Comparison of ENCODE assay signal across 8 cellular contexts in genomic region chr11:69642549-69642912, GRCh38. TPM values are rescaled to one million over a fixed set of nuclear protein-coding genes. Genes with fewer than 3 reads are reported as not detected.
DNase-seq lines count a peak whose midpoint lies in the region; ATAC-seq, FAIRE-seq and TF ChIP-seq lines count a peak whose summit lies in the region.

No MANE protein-coding gene starts in this region.

- WGBS in small intestine, 3 donors, result 0 to 1% (median 0%) methylated on average over 29 to 40 of the region's 40 CpGs

- H3K4me3 Mint-ChIP-seq in activated T-helper 2 cell treated with anti-CD3 and anti-CD28 coated beads, Interferon-gamma antibody, Interleukin-2, Interleukin-4, amounts not matched to agents 10 μg/mL and 5 μg/mL and 100 μg/mL, durations not matched to agents 14 hours and 24 hours and 36 hours (ENCODE audit: low read depth), result no peak overlapping the region

- no peaks in the 10 kb centered on the region for H3K9me3 Mint-ChIP-seq in activated T-helper 2 cell treated with anti-CD3 and anti-CD28 coated beads, Interferon-gamma antibody, Interleukin-2, Interleukin-4, amounts not matched to agents 10 μg/mL and 5 μg/mL and 100 μg/mL, durations not matched to agents 14 hours and 24 hours and 36 hours

- intact Hi-C loops in activated T-helper 2 cell treated with anti-CD3 and anti-CD28 coated beads, Interferon-gamma antibody, Interleukin-2, Interleukin-4, amounts not matched to agents 10 μg/mL and 5 μg/mL and 100 μg/mL, durations not matched to agents 14 hours and 24 hours and 36 hours (cut with micrococcal nuclease), result loop anchor here (2.0 to 5.0 kb wide), 3 partner anchors 32 to 800 kb away; partner anchors contain the start of genes CPT1A and LTO1
- intact Hi-C loops in left ventricle myocardium inferior (cut with micrococcal nuclease), result loop anchor here (5.0 kb wide), 1 partner anchor 350 kb away; the partner anchor contains the start of gene MYEOV

- H3K36me3 Mint-ChIP-seq in activated T-helper 2 cell treated with anti-CD3 and anti-CD28 coated beads, Interferon-gamma antibody, Interleukin-2, Interleukin-4, amounts not matched to agents 10 μg/mL and 5 μg/mL and 100 μg/mL, durations not matched to agents 14 hours and 24 hours and 36 hours (ENCODE audit: low read depth), result no peaks in the 10 kb centered on the region

- no peak for TF ChIP-seq CTCF in left ventricle myocardium inferior (IDR thresholded peaks at IDR 0.05; ENCODE audit: borderline replicate concordance)

- peaks cover 3% of the 10 kb centered on the region for H3K4me1 Mint-ChIP-seq in activated T-helper 2 cell treated with anti-CD3 and anti-CD28 coated beads, Interferon-gamma antibody, Interleukin-2, Interleukin-4, amounts not matched to agents 10 μg/mL and 5 μg/mL and 100 μg/mL, durations not matched to agents 14 hours and 24 hours and 36 hours (ENCODE audit: low read depth)

- no peak for ATAC-seq in HG03442 (IDR thresholded peaks at IDR 0.05; ENCODE audit: unreplicated experiment)

- peak overlapping the region; percentile 96 for H3K4me3 ChIP-seq in left ventricle myocardium inferior
- H3K4me3 ChIP-seq in small intestine (ENCODE audit: low read depth in 1 of 2, low read length in 2 of 2), result peak overlapping the region; percentile 81 to 88

- no peaks in the 10 kb centered on the region for H3K9me3 ChIP-seq in left ventricle myocardium inferior (replicated peaks)
- H3K9me3 ChIP-seq in small intestine (ENCODE audit: control insufficient read depth, low read depth), result no peaks in the 10 kb centered on the region

- no peak for FAIRE-seq in small intestine (lab: Jason Lieb, UNC)

- H3K36me3 ChIP-seq in left ventricle myocardium inferior, result peaks cover 22% of the 10 kb centered on the region
- peaks cover 0 to 2% of the 10 kb centered on the region in 2 donors for H3K36me3 ChIP-seq in small intestine (ENCODE audit: control insufficient read depth in 2 of 2, insufficient read depth in 2 of 2, low read length in 2 of 2)

- peaks cover 97% of the 10 kb centered on the region for H3K4me1 ChIP-seq in left ventricle myocardium inferior
- H3K4me1 ChIP-seq in small intestine (ENCODE audit: control insufficient read depth in 2 of 2, insufficient read depth in 1 of 2, low read depth in 1 of 2, low read length in 1 of 2), result peaks cover 3 to 7% of the 10 kb centered on the region in 2 donors

- no peak overlapping the region for H3K27ac Mint-ChIP-seq in activated T-helper 2 cell treated with anti-CD3 and anti-CD28 coated beads, Interferon-gamma antibody, Interleukin-2, Interleukin-4, amounts not matched to agents 10 μg/mL and 5 μg/mL and 100 μg/mL, durations not matched to agents 14 hours and 24 hours and 36 hours

- H3K27me3 Mint-ChIP-seq in activated T-helper 2 cell treated with anti-CD3 and anti-CD28 coated beads, Interferon-gamma antibody, Interleukin-2, Interleukin-4, amounts not matched to agents 10 μg/mL and 5 μg/mL and 100 μg/mL, durations not matched to agents 14 hours and 24 hours and 36 hours (ENCODE audit: low read depth), result peaks cover 32% of the 10 kb centered on the region

- H3K27me3 ChIP-seq in left ventricle myocardium inferior (ENCODE audit: low read depth) (peaks cover 8% of the 10 kb centered on the region), small intestine (ENCODE audit: control insufficient read depth in 2 of 2, insufficient read depth in 2 of 2, low read length in 2 of 2) (peaks cover 0 to 7% of the 10 kb centered on the region in 2 donors)

- peak overlapping the region; percentile 99 for H3K27ac ChIP-seq in left ventricle myocardium inferior (replicated peaks)
- H3K27ac ChIP-seq in small intestine (ENCODE audit: low read depth in 1 of 2, low read length in 1 of 2), result peak overlapping the region; percentile 69 to 76

- DNase-seq in AG08396 (ENCODE audit: low spot score) (peak; percentile 40), HuH-7.5 (ENCODE audit: low spot score) (peak; percentile 87), left ventricle myocardium inferior (peak; percentile 38), small intestine (peak; percentile 61), NCI-H1105 (lab: John Stamatoyannopoulos, UW) (no peak), cerebellar cortex (ENCODE audit: low spot score) (no peak)
- peak; percentile 16 for DNase-seq in activated T-helper 2 cell treated with anti-CD3 and anti-CD28 coated beads, Interferon-gamma antibody, Interleukin-2, Interleukin-4, amounts not matched to agents 10 μg/mL and 5 μg/mL and 100 μg/mL, durations not matched to agents 14 hours and 24 hours and 36 hours (ENCODE audit: low spot score)

RNA-seq across cellular contexts. Expression of gene CCND1, which starts 1.6 kb away (rescaled TPM):
- total RNA-seq in activated T-helper 2 cell treated with anti-CD3 and anti-CD28 coated beads, Interferon-gamma antibody, Interleukin-2, Interleukin-4, amounts not matched to agents 10 μg/mL and 5 μg/mL and 100 μg/mL, durations not matched to agents 14 hours and 24 hours and 36 hours, result 1.2 and 2.1 TPM in 2 replicates
- 160 TPM for total RNA-seq in left ventricle myocardium inferior
- 10 to 100 TPM in 1 of 3 donors, 1 to 10 TPM in 2; 6.2 to 24.6 (median 6.7) TPM for polyA plus RNA-seq in small intestine

RNA-seq across cellular contexts. Expression of gene LTO1, which starts 32.6 kb away (rescaled TPM):
- 24.4 and 26.4 TPM in 2 replicates for total RNA-seq in activated T-helper 2 cell treated with anti-CD3 and anti-CD28 coated beads, Interferon-gamma antibody, Interleukin-2, Interleukin-4, amounts not matched to agents 10 μg/mL and 5 μg/mL and 100 μg/mL, durations not matched to agents 14 hours and 24 hours and 36 hours
- total RNA-seq in left ventricle myocardium inferior, result 8.9 TPM
- 10 to 100 TPM; 14.6 to 18.6 (median 16.8) TPM for polyA plus RNA-seq in small intestine

Comparison
In these comparisons a context has a peak if more than half of its experiments do, and no peak if none do; other contexts are left out.
1. DNase-seq: peak in AG08396 (single experiment), HuH-7.5 (single experiment), activated T-helper 2 cell treated with anti-CD3 and anti-CD28 coated beads, Interferon-gamma antibody, Interleukin-2, Interleukin-4, amounts not matched to agents 10 μg/mL and 5 μg/mL and 100 μg/mL, durations not matched to agents 14 hours and 24 hours and 36 hours (single experiment), left ventricle myocardium inferior (single experiment) and small intestine (single experiment); none in NCI-H1105 (single experiment) and cerebellar cortex (single experiment).
2. RNA of gene CCND1, which starts 1.6 kb away (total RNA-seq): 160 TPM in left ventricle myocardium inferior (single experiment); 1.2 to 2.1 TPM in activated T-helper 2 cell treated with anti-CD3 and anti-CD28 coated beads, Interferon-gamma antibody, Interleukin-2, Interleukin-4, amounts not matched to agents 10 μg/mL and 5 μg/mL and 100 μg/mL, durations not matched to agents 14 hours and 24 hours and 36 hours; every median in the first group is over 10 times any median in the second.